In genomic region chr22:32574957-32575893, GRCh38 we compare ENCODE assay signal across 16 cellular contexts.
A peak's percentile ranks its signal among the peaks of the same experiment; 100 is the strongest.
DNase-seq lines count a peak whose midpoint lies in the region; ATAC-seq and TF ChIP-seq lines count a peak whose summit lies in the region.
"Had no signal": no experiment of that assay in that cellular context is flagged by ENCODE, and none has a peak within 500 bp of the region (broad histone marks: within the 10 kb centered on the region; RNA-seq: fewer than 3 reads in every experiment).

No MANE protein-coding gene starts in this region.

- no peak for TF ChIP-seq CTCF in WERI-Rb-1 (IDR thresholded peaks at IDR 0.05; ENCODE audit: low read depth, low read length)

- no peak for TF ChIP-seq POLR2A in erythroblast (IDR thresholded peaks at IDR 0.05; ENCODE audit: low read length)

- ATAC-seq in stimulated activated naive CD8-positive, alpha-beta T cell treated with anti-CD3 and anti-CD28 coated beads, Interleukin-15, amount 100 ng/mL, for 72 hours, result no peak
- ATAC-seq in GM21390 (IDR thresholded peaks at IDR 0.05; ENCODE audit: unreplicated experiment), result no peak

- peak overlapping the region in 1 of 2 donors; percentile 62 for H3K27ac Mint-ChIP-seq in stimulated activated naive CD8-positive, alpha-beta T cell treated with anti-CD3 and anti-CD28 coated beads, Interleukin-15, amount 100 ng/mL, for 72 hours

- peak; percentile 6 for DNase-seq in NCI-H510A treated with DMSO at 0.1 percent for 48 hours (lab: John Stamatoyannopoulos, UW)
- no peak for DNase-seq in NCI-H510A (lab: John Stamatoyannopoulos, UW)
- DNase-seq in NCI-H2107 (lab: John Stamatoyannopoulos, UW), result peak; percentile 13
- DNase-seq in erythroblast (lab: John Stamatoyannopoulos, UW), result peak; percentile 28 to 32
- peak; percentile 14 to 18 for DNase-seq in stimulated activated naive CD8-positive, alpha-beta T cell treated with anti-CD3 and anti-CD28 coated beads, Interleukin-15, amount 100 ng/mL, for 72 hours
- DNase-seq in head of caudate nucleus, result no peak
- no peak for DNase-seq in WERI-Rb-1
- DNase-seq: activated naive CD4-positive, alpha-beta T cell; GF-D8; hippocampal formation; NCI-H146; RPMI8226 had no signal

- H3K27me3 ChIP-seq in WERI-Rb-1 (ENCODE audit: insufficient read depth, low read depth, severe bottlenecking), result no peaks in the 10 kb centered on the region
- H3K27me3 ChIP-seq: BLaER1 had no signal

- intact Hi-C loops in head of caudate nucleus (cut with DNase I), result no loop called here

- no peaks in the 10 kb centered on the region for H3K36me3 ChIP-seq in WERI-Rb-1
- H3K36me3 ChIP-seq: BLaER1 had no signal

- H3K4me3 Mint-ChIP-seq in stimulated activated naive CD8-positive, alpha-beta T cell treated with anti-CD3 and anti-CD28 coated beads, Interleukin-15, amount 100 ng/mL, for 72 hours, result peak overlapping the region; percentile 22 to 40

- no peaks in the 10 kb centered on the region for H3K9me3 ChIP-seq in WERI-Rb-1 (ENCODE audit: severe bottlenecking)
- H3K9me3 ChIP-seq: BLaER1 had no signal

- H3K4me3 ChIP-seq in WERI-Rb-1 (ENCODE audit: low read depth, low read length), result no peak overlapping the region
- H3K4me3 ChIP-seq: BLaER1, GM12878, lung had no signal

- H3K27ac ChIP-seq in WERI-Rb-1, result no peak overlapping the region
- H3K27ac ChIP-seq: BLaER1 had no signal

- peaks cover 0 to 6% of the 10 kb centered on the region in 2 donors for H3K9me3 Mint-ChIP-seq in stimulated activated naive CD8-positive, alpha-beta T cell treated with anti-CD3 and anti-CD28 coated beads, Interleukin-15, amount 100 ng/mL, for 72 hours

- H3K4me1 Mint-ChIP-seq in stimulated activated naive CD8-positive, alpha-beta T cell treated with anti-CD3 and anti-CD28 coated beads, Interleukin-15, amount 100 ng/mL, for 72 hours, result peaks cover 42% of the 10 kb centered on the region

- peaks cover 8% of the 10 kb centered on the region for H3K27me3 Mint-ChIP-seq in stimulated activated naive CD8-positive, alpha-beta T cell treated with anti-CD3 and anti-CD28 coated beads, Interleukin-15, amount 100 ng/mL, for 72 hours

Comparison
In these comparisons a context has a peak if more than half of its experiments do, and no peak if none do; other contexts are left out.
1. DNase-seq: peak in NCI-H510A treated with DMSO at 0.1 percent for 48 hours (single experiment), NCI-H2107 (single experiment), erythroblast (2 of 2) and stimulated activated naive CD8-positive, alpha-beta T cell treated with anti-CD3 and anti-CD28 coated beads, Interleukin-15, amount 100 ng/mL, for 72 hours (2 of 2); none in NCI-H510A (single experiment), head of caudate nucleus (0 of 42) and WERI-Rb-1 (single experiment).